Comparison of ENCODE assay signal across 11 cellular contexts in the genomic region with DNA sequence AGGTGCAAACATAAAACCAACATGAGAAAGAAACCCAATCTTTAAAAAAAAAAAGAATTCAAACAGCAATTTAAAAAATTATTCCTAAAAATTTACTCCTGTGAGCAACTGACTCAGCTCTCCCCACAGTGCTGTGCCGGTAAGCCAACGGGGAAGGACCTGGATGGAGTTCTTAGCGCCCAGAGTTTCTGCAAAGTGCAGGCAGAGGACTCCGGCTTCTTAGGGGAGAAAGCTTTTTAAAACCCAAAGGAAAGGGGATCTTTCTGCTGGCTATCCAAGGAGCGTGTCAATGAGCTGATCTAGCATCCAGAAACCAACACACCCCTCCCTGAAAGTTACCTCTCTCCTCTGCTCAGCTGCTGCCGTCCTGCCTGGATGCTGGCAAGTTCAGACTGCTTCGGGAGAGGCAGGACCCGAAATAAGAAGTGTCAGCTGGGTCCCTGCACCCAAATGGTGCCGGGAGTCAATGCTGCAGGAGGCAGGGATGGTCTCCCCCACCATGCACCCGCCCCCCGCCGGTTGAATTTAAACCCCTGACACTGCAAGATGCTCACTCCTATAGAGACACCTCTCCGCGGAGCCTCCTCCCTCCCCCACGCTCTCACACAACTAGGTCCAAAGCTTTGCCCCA. TPM values are rescaled to one million over a fixed set of nuclear protein-coding genes. Genes with fewer than 3 reads are reported as not detected.
DNase-seq lines count a peak whose midpoint lies in the region; ATAC-seq and TF ChIP-seq lines count a peak whose summit lies in the region.
"Had no signal": no experiment of that assay in that cellular context is flagged by ENCODE, and none has a peak within 500 bp of the region (broad histone marks: within the 10 kb centered on the region; RNA-seq: fewer than 3 reads in every experiment).

No MANE protein-coding gene starts in this region.

- H3K36me3 ChIP-seq in CD8-positive, alpha-beta memory T cell (ENCODE audit: insufficient read depth, low read length) = no peaks in the 10 kb centered on the region
- H3K36me3 ChIP-seq in HUES6 (ENCODE audit: control insufficient read depth, insufficient read depth, low read length) (no peaks in the 10 kb centered on the region), OCI-LY7 (ENCODE audit: insufficient read depth, low read length) (no peaks in the 10 kb centered on the region)
- no peaks in the 10 kb centered on the region for H3K36me3 ChIP-seq in naive thymus-derived CD4-positive, alpha-beta T cell (ENCODE audit: control insufficient read depth in 2 of 3, insufficient read depth in 3 of 3, low read length in 3 of 3)

- no peaks in the 10 kb centered on the region for H3K36me3 Mint-ChIP-seq in CD8-positive, alpha-beta memory T cell
- peaks cover 0 to 6% (median 0%) of the 10 kb centered on the region in 5 donors for H3K36me3 Mint-ChIP-seq in naive thymus-derived CD4-positive, alpha-beta T cell
- H3K36me3 Mint-ChIP-seq in progenitor cell of endocrine pancreas (ENCODE audit: insufficient read depth) = no peaks in the 10 kb centered on the region
- H3K36me3 Mint-ChIP-seq: memory B cell had no signal

- BruUV-seq in OCI-LY7 (replicated peaks; lab: Mats Ljungman, UMichigan) = no TSS peak

- H3K4me3 ChIP-seq in CD8-positive, alpha-beta memory T cell (ENCODE audit: low read length) = no peak overlapping the region
- H3K4me3 ChIP-seq in HUES6 (ENCODE audit: low read depth, low read length) (peak overlapping the region; percentile 61), cardiac fibroblast (replicated peaks in 1 of 2; ENCODE audit: low read depth in 2 of 2, low read length in 2 of 2) (peak overlapping the region; percentile 17 to 70), OCI-LY7 (ENCODE audit: low read depth, low read length, poor library complexity, severe bottlenecking) (no peak overlapping the region)
- H3K4me3 ChIP-seq in naive thymus-derived CD4-positive, alpha-beta T cell (ENCODE audit: low read length) = no peak overlapping the region

- no peak overlapping the region for H2AFZ ChIP-seq in OCI-LY7 (ENCODE audit: low read length)

- peaks cover 23% of the 10 kb centered on the region for H3K4me1 ChIP-seq in CD8-positive, alpha-beta memory T cell (ENCODE audit: insufficient read depth, low read length)
- H3K4me1 ChIP-seq in HUES6 (ENCODE audit: control insufficient read depth, insufficient read depth, low read length) (peaks cover 18% of the 10 kb centered on the region), OCI-LY7 (ENCODE audit: insufficient read depth, low read length, poor library complexity, severe bottlenecking) (no peaks in the 10 kb centered on the region)
- peaks cover 9 to 25% of the 10 kb centered on the region in 2 donors for H3K4me1 ChIP-seq in naive thymus-derived CD4-positive, alpha-beta T cell (ENCODE audit: control insufficient read depth in 2 of 2, insufficient read depth in 2 of 2, low read length in 2 of 2)

- no peak for DNase-seq in CD8-positive, alpha-beta memory T cell
- DNase-seq in cardiac fibroblast (ENCODE audit: low read depth in 2 of 2) (no peak), hypothalamus (lab: John Stamatoyannopoulos, UW) (no peak), progenitor cell of endocrine pancreas (ENCODE audit: low spot score, unreplicated experiment) (no peak), OCI-LY7 (ENCODE audit: low spot score) (no peak)
- DNase-seq in naive thymus-derived CD4-positive, alpha-beta T cell = no peak
- DNase-seq: activated CD8-positive, alpha-beta memory T cell treated with anti-CD3 and anti-CD28 coated beads, Interleukin-2, amount 50 U/mL, for 4 hours; NCI-H2029 treated with DMSO at 0.1 percent for 48 hours had no signal

- POLR2A ChIA-PET in CD8-positive, alpha-beta memory T cell (lab: Charles Lee) = no interaction called here
- POLR2A ChIA-PET in naive thymus-derived CD4-positive, alpha-beta T cell (lab: Charles Lee) = interaction anchor here (0.6 kb wide), 2 partner anchors 100 to 351 kb away, joined by 3 read pairs; no protein-coding TSS in a partner anchor
- POLR2A ChIA-PET in OCI-LY7 (lab: Charles Lee) = interaction anchor here (0.5 to 1.2 kb wide), 4 partner anchors 23 to 777 kb away, joined by 3 to 6 read pairs (median 4); no protein-coding TSS in a partner anchor

- H3K79me2 ChIP-seq in OCI-LY7 (ENCODE audit: insufficient read depth, low read depth, low read length) = no peaks in the 10 kb centered on the region

- H3K9me3 ChIP-seq in CD8-positive, alpha-beta memory T cell (ENCODE audit: low read length) = no peaks in the 10 kb centered on the region
- H3K9me3 ChIP-seq in HUES6 (ENCODE audit: control insufficient read depth, insufficient read depth, low read depth, low read length) (no peaks in the 10 kb centered on the region), OCI-LY7 (ENCODE audit: low read length) (no peaks in the 10 kb centered on the region)
- H3K9me3 ChIP-seq in naive thymus-derived CD4-positive, alpha-beta T cell (ENCODE audit: control insufficient read depth in 2 of 3, low read length in 3 of 3) = no peaks in the 10 kb centered on the region

- peak overlapping the region in 6 of 7 donors; percentile 9 to 64 (median 42) for H3K4me3 Mint-ChIP-seq in CD8-positive, alpha-beta memory T cell
- peak overlapping the region; percentile 50 to 80 (median 70) for H3K4me3 Mint-ChIP-seq in naive thymus-derived CD4-positive, alpha-beta T cell
- H3K4me3 Mint-ChIP-seq in progenitor cell of endocrine pancreas (ENCODE audit: low read depth) = no peak overlapping the region

- no peaks in the 10 kb centered on the region for H3K9me3 Mint-ChIP-seq in CD8-positive, alpha-beta memory T cell
- H3K9me3 Mint-ChIP-seq in naive thymus-derived CD4-positive, alpha-beta T cell = no peaks in the 10 kb centered on the region
- H3K9me3 Mint-ChIP-seq in progenitor cell of endocrine pancreas (ENCODE audit: low read depth) = no peaks in the 10 kb centered on the region
- H3K9me3 Mint-ChIP-seq: memory B cell had no signal

- no peaks in the 10 kb centered on the region for H4K20me1 ChIP-seq in OCI-LY7 (ENCODE audit: insufficient read depth, low read length)

- peaks cover 25 to 40% (median 33%) of the 10 kb centered on the region in 3 donors for H3K4me1 Mint-ChIP-seq in CD8-positive, alpha-beta memory T cell
- peaks cover 22 to 39% (median 34%) of the 10 kb centered on the region in 7 donors for H3K4me1 Mint-ChIP-seq in naive thymus-derived CD4-positive, alpha-beta T cell
- peaks cover 9% of the 10 kb centered on the region for H3K4me1 Mint-ChIP-seq in progenitor cell of endocrine pancreas (ENCODE audit: low read depth)

- intact Hi-C loops in naive thymus-derived CD4-positive, alpha-beta T cell (cut with micrococcal nuclease) = no loop called here
- intact Hi-C loops in OCI-LY7 (cut with micrococcal nuclease; ENCODE audit: unreplicated experiment) = no loop called here

- peak overlapping the region in 1 of 8 donors; percentile 31 for H3K27ac Mint-ChIP-seq in CD8-positive, alpha-beta memory T cell
- no peak overlapping the region for H3K27ac Mint-ChIP-seq in naive thymus-derived CD4-positive, alpha-beta T cell
- no peak overlapping the region for H3K27ac Mint-ChIP-seq in progenitor cell of endocrine pancreas
- H3K27ac Mint-ChIP-seq: memory B cell had no signal

- H3K4me2 ChIP-seq in OCI-LY7 (ENCODE audit: low read length) = no peak overlapping the region

- H3K9ac ChIP-seq in HUES6 (ENCODE audit: low read length) = no peak overlapping the region

- H3K27ac ChIP-seq in CD8-positive, alpha-beta memory T cell (ENCODE audit: low read depth, low read length) = no peak overlapping the region
- H3K27ac ChIP-seq in HUES6 (ENCODE audit: low read depth, low read length) (no peak overlapping the region), OCI-LY7 (ENCODE audit: low read depth, low read length, poor library complexity, severe bottlenecking) (no peak overlapping the region)
- no peak overlapping the region for H3K27ac ChIP-seq in naive thymus-derived CD4-positive, alpha-beta T cell (ENCODE audit: low read depth, low read length)

- H3K27me3 Mint-ChIP-seq in CD8-positive, alpha-beta memory T cell = peaks cover 68 to 85% of the 10 kb centered on the region in 2 donors
- H3K27me3 Mint-ChIP-seq in naive thymus-derived CD4-positive, alpha-beta T cell = peaks cover 83 to 88% (median 83%) of the 10 kb centered on the region in 5 donors
- H3K27me3 Mint-ChIP-seq in progenitor cell of endocrine pancreas = peaks cover 86% of the 10 kb centered on the region

- no peaks in the 10 kb centered on the region for H3K9me2 ChIP-seq in OCI-LY7 (ENCODE audit: insufficient read depth, low read length)

- CTCF ChIA-PET in CD8-positive, alpha-beta memory T cell (lab: Charles Lee) = no interaction called here
- CTCF ChIA-PET in naive thymus-derived CD4-positive, alpha-beta T cell (lab: Charles Lee) = interaction anchor here (0.7 to 1.8 kb wide), 3 partner anchors 9 to 92 kb away, joined by 3 to 4 read pairs (median 3); no protein-coding TSS in a partner anchor
- CTCF ChIA-PET in OCI-LY7 (lab: Charles Lee; ENCODE audit: unreplicated experiment) = no interaction called here

- peak; percentile 38 for ATAC-seq in naive thymus-derived CD4-positive, alpha-beta T cell
- ATAC-seq in GM18868 (IDR thresholded peaks at IDR 0.05; ENCODE audit: unreplicated experiment) = no peak

- H3K27me3 ChIP-seq in CD8-positive, alpha-beta memory T cell (ENCODE audit: insufficient read depth, low read length, poor library complexity, severe bottlenecking) = peaks cover 45% of the 10 kb centered on the region
- H3K27me3 ChIP-seq in HUES6 (ENCODE audit: control insufficient read depth, insufficient read depth, low read length) = peaks cover 77% of the 10 kb centered on the region
- peaks cover 3 to 18% of the 10 kb centered on the region in 2 donors for H3K27me3 ChIP-seq in naive thymus-derived CD4-positive, alpha-beta T cell (ENCODE audit: control insufficient read depth in 2 of 2, insufficient read depth in 2 of 2, low read length in 2 of 2)

- TF ChIP-seq CTCF in cardiac fibroblast (IDR thresholded peaks at IDR 0.05; ENCODE audit: low read depth, low read length) (no peak), progenitor cell of endocrine pancreas (IDR thresholded peaks at IDR 0.05; ENCODE audit: unreplicated experiment) (no peak), OCI-LY7 (conservative IDR thresholded peaks at IDR 0.05; ENCODE audit: low read length) (no peak)

RNA-seq across cellular contexts. Expression of gene H6PD, which starts 32.2 kb away (rescaled TPM):
- total RNA-seq in CD8-positive, alpha-beta memory T cell = 1 to 10 TPM; 7.8 to 7.9 TPM
- 11.6 TPM for polyA plus RNA-seq in CD8-positive, alpha-beta memory T cell
- 10 to 100 TPM; 18.6 to 27.6 (median 19.8) TPM for total RNA-seq in naive thymus-derived CD4-positive, alpha-beta T cell
- polyA plus RNA-seq in naive thymus-derived CD4-positive, alpha-beta T cell = 10 to 100 TPM; 12.1 to 17.4 TPM
- total RNA-seq in progenitor cell of endocrine pancreas = 36.0 and 36.2 TPM in 2 replicates
- total RNA-seq in OCI-LY7 (2014; rRNA removed; shearing (Covaris generic)) = 8.2 and 8.5 TPM in 2 replicates
- 22.1 TPM in 2 replicates for total RNA-seq in OCI-LY7 (2022)

Comparison
In these comparisons a context has a peak if more than half of its experiments do, and no peak if none do; other contexts are left out.
1. H3K4me3 ChIP-seq: peak in HUES6 (single experiment) and cardiac fibroblast (2 of 2); none in CD8-positive, alpha-beta memory T cell (single experiment), naive thymus-derived CD4-positive, alpha-beta T cell (single experiment) and OCI-LY7 (single experiment).